In the genomic region with DNA sequence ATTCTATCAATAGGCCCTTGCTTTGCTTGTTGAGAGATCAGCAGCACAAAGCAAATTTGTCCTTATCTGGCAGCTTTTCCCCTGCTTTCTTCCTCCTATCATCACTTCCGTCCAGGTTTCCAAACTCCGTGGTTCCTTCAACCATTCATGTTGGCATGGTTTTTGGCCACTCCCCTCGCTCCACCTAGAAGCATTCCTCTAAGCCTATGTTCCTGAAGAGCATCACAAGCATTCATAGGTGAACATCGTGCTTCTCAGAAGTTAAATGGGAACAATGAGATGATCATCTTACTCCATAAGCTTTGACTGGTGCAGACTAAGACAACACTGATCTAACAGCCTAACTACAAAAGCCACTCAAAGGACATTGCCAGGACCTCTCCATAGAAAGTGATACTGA, we compare ENCODE assay signal across 12 cellular contexts.
DNase-seq lines count a peak whose midpoint lies in the region; ATAC-seq, FAIRE-seq and TF ChIP-seq lines count a peak whose summit lies in the region.
"Had no signal": no experiment of that assay in that cellular context is flagged by ENCODE, and none has a peak within 500 bp of the region (broad histone marks: within the 10 kb centered on the region; RNA-seq: fewer than 3 reads in every experiment).

No MANE protein-coding gene starts in this region.

- H3K9me3 ChIP-seq in A549 (no peaks in the 10 kb centered on the region), adipocyte (ENCODE audit: control insufficient read depth, low read length) (no peaks in the 10 kb centered on the region)

- TF ChIP-seq RAD21 in A549 (conservative IDR thresholded peaks at IDR 0.05 in 1 of 2, IDR thresholded peaks at IDR 0.05 in 1 of 2): no peak

- no peak for FAIRE-seq in A549 (lab: Jason Lieb, UNC)
- peak; percentile 51 for FAIRE-seq in GM19239 (lab: Jason Lieb, UNC)

- TF ChIP-seq CTCF in A549 (IDR thresholded peaks at IDR 0.05) (no peak), natural killer cell (IDR thresholded peaks at IDR 0.05) (no peak)

- H3K27me3 ChIP-seq in adipocyte (replicated peaks; ENCODE audit: control insufficient read depth, insufficient read depth, low read length): no peaks in the 10 kb centered on the region

- H3K4me3 Mint-ChIP-seq in natural killer cell: peak overlapping the region; percentile 98
- H3K4me3 Mint-ChIP-seq: CD14-positive monocyte had no signal

- peak overlapping the region; percentile 80 to 97; a peak in 4 of 6 replicates for H3K27ac ChIP-seq in A549
- H3K27ac ChIP-seq: RWPE1 had no signal

- H3K4me1 ChIP-seq in A549 (peaks cover 90% of the 10 kb centered on the region), adipocyte (ENCODE audit: control insufficient read depth, insufficient read depth, low read length) (peaks cover 93% of the 10 kb centered on the region)

- POLR2A ChIA-PET in A549 (lab: Yijun Ruan, JAX): no interaction called here

- WGBS in A549 (ENCODE audit: missing lambda C conversion rate): 96% methylated on average over 4 of the region's 4 CpGs

- intact Hi-C loops in natural killer cell (cut with micrococcal nuclease): no loop called here

- no peak overlapping the region for H3K4me3 ChIP-seq in A549
- H3K4me3 ChIP-seq in adipocyte (ENCODE audit: low read length): no peak overlapping the region

- CTCF ChIA-PET in A549 (lab: Yijun Ruan, JAX): no interaction called here

- H3K36me3 Mint-ChIP-seq in natural killer cell: peaks cover 13% of the 10 kb centered on the region

- no peak for TF ChIP-seq POLR2A in A549 (IDR thresholded peaks at IDR 0.05; ENCODE audit: low read length)

- no peak for ATAC-seq in A549
- no peak for ATAC-seq in natural killer cell
- ATAC-seq in GM18498 (IDR thresholded peaks at IDR 0.05; ENCODE audit: unreplicated experiment): no peak
- no peak for ATAC-seq in GM18868 (IDR thresholded peaks at IDR 0.05; ENCODE audit: unreplicated experiment)

- H3K27me3 Mint-ChIP-seq in natural killer cell (ENCODE audit: low read depth in 2 of 2): no peaks in the 10 kb centered on the region

- no peak for TF ChIP-seq EP300 in A549 (IDR thresholded peaks at IDR 0.05)

- H3K4me1 Mint-ChIP-seq in natural killer cell: peaks cover 99 to 100% of the 10 kb centered on the region in 2 donors

- no peaks in the 10 kb centered on the region for H3K9me3 Mint-ChIP-seq in natural killer cell

- DNase-seq in A549 (ENCODE audit: low read depth in 1 of 2, low spot score in 1 of 2) (no peak), GM19239 (ENCODE audit: insufficient read length, low spot score) (no peak), adipocyte (ENCODE audit: low read depth) (peak; percentile 1), natural killer cell (no peak), cerebellum (ENCODE audit: low spot score) (no peak), nucleus accumbens (lab: John Stamatoyannopoulos, UW) (no peak)
- DNase-seq: NCI-H2029 treated with DMSO at 0.1 percent for 48 hours; stimulated activated naive CD4-positive, alpha-beta T cell treated with Interleukin-2 at 50 U/mL for 16 hours had no signal

- H3K27ac Mint-ChIP-seq in natural killer cell: peak overlapping the region; percentile 98 to 99

- H3K4me2 ChIP-seq in A549: 0 out of 3 replicates have a peak overlapping the region, but pooled peaks have one; percentile 85

- no peak overlapping the region for H3K9ac ChIP-seq in adipocyte (ENCODE audit: low read length)

- peaks cover 9% of the 10 kb centered on the region for H3K36me3 ChIP-seq in adipocyte (ENCODE audit: control insufficient read depth, insufficient read depth, low read length, severe bottlenecking)

TF ChIP-seq in A549, 52 proteins besides CTCF, POLR2A, EP300 and RAD21:
- no peak for TF ChIP-seq GATA3 (IDR thresholded peaks at IDR 0.05; ENCODE audit: borderline replicate concordance)
- TF ChIP-seq NFE2L2 (conservative IDR thresholded peaks at IDR 0.05; ENCODE audit: low read length): no peak
- no peak for TF ChIP-seq HDAC2 (IDR thresholded peaks at IDR 0.05)
- TF ChIP-seq, protein P1, sequence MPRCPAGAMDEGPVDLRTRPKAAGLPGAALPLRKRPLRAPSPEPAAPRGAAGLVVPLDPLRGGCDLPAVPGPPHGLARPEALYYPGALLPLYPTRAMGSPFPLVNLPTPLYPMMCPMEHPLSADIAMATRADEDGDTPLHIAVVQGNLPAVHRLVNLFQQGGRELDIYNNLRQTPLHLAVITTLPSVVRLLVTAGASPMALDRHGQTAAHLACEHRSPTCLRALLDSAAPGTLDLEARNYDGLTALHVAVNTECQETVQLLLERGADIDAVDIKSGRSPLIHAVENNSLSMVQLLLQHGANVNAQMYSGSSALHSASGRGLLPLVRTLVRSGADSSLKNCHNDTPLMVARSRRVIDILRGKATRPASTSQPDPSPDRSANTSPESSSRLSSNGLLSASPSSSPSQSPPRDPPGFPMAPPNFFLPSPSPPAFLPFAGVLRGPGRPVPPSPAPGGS (IDR thresholded peaks at IDR 0.05): no peak
- TF ChIP-seq SMC3 (IDR thresholded peaks at IDR 0.05): no peak
- no peak for TF ChIP-seq SREBF2 (IDR thresholded peaks at IDR 0.05)
- TF ChIP-seq ZNF302 (CRISPR knock-in tag; IDR thresholded peaks at IDR 0.05): no peak
- no peak for TF ChIP-seq MYC (IDR thresholded peaks at IDR 0.05; ENCODE audit: borderline replicate concordance, low read length)
- no peak for TF ChIP-seq RCOR1 (IDR thresholded peaks at IDR 0.05; ENCODE audit: low read depth, low read length)
- TF ChIP-seq CEBPB (IDR thresholded peaks at IDR 0.05): no peak
- no peak for TF ChIP-seq ZFP36 (IDR thresholded peaks at IDR 0.05; ENCODE audit: borderline replicate concordance, partially characterized antibody)
- TF ChIP-seq BHLHE40 (IDR thresholded peaks at IDR 0.05; ENCODE audit: low read depth, low read length): no peak
- TF ChIP-seq ESRRA (IDR thresholded peaks at IDR 0.05; ENCODE audit: borderline replicate concordance, low read length): no peak
- TF ChIP-seq EHF (CRISPR knock-in tag; IDR thresholded peaks at IDR 0.05): no peak
- TF ChIP-seq, protein P2, sequence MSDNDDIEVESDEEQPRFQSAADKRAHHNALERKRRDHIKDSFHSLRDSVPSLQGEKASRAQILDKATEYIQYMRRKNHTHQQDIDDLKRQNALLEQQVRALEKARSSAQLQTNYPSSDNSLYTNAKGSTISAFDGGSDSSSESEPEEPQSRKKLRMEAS (IDR thresholded peaks at IDR 0.05): no peak
- TF ChIP-seq, protein P3, sequence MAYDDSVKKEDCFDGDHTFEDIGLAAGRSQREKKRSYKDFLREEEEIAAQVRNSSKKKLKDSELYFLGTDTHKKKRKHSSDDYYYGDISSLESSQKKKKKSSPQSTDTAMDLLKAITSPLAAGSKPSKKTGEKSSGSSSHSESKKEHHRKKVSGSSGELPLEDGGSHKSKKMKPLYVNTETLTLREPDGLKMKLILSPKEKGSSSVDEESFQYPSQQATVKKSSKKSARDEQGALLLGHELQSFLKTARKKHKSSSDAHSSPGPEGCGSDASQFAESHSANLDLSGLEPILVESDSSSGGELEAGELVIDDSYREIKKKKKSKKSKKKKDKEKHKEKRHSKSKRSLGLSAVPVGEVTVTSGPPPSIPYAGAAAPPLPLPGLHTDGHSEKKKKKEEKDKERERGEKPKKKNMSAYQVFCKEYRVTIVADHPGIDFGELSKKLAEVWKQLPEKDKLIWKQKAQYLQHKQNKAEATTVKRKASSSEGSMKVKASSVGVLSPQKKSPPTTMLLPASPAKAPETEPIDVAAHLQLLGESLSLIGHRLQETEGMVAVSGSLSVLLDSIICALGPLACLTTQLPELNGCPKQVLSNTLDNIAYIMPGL (CRISPR knock-in tag; IDR thresholded peaks at IDR 0.05; ENCODE audit: borderline replicate concordance): no peak
- TF ChIP-seq FOSL2 (IDR thresholded peaks at IDR 0.05): no peak
- TF ChIP-seq FOSL2 (CRISPR knock-in tag; IDR thresholded peaks at IDR 0.05): no peak
- TF ChIP-seq, protein P4, sequence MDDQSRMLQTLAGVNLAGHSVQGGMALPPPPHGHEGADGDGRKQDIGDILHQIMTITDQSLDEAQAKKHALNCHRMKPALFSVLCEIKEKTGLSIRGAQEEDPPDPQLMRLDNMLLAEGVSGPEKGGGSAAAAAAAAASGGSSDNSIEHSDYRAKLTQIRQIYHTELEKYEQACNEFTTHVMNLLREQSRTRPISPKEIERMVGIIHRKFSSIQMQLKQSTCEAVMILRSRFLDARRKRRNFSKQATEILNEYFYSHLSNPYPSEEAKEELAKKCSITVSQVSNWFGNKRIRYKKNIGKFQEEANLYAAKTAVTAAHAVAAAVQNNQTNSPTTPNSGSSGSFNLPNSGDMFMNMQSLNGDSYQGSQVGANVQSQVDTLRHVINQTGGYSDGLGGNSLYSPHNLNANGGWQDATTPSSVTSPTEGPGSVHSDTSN (IDR thresholded peaks at IDR 0.05): no peak
